Comparison of ENCODE assay signal across 31 cellular contexts in the genomic region with DNA sequence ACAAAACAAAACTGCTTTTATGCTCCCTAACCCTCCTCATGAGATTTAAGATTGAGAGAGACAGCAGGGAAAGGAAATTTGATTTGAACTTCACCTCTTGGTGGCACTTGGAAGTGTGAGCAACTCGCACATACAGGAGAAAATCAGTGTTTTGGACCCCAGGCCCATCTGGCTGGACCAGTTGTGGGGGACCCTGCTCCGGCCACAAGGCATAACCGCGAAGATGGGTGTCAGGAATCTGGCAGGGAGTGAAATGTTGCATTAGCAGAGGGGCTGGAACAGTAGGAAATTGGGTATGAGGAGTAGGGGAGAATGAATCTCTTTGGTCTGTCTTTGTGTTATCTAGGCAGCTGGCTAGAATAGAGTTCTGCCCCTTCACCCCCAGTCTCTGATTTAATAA. TPM values are rescaled to one million over a fixed set of nuclear protein-coding genes. Genes with fewer than 3 reads are reported as not detected.
"Had no signal": no experiment of that assay in that cellular context is flagged by ENCODE, and none has a peak within 500 bp of the region (broad histone marks: within the 10 kb centered on the region; RNA-seq: fewer than 3 reads in every experiment).

No MANE protein-coding gene starts in this region.

- ATAC-seq: heart right ventricle, natural killer cell, right cardiac atrium had no signal

- DNase-seq: heart right ventricle; islet precursor cell; left ventricle myocardium inferior; mesendoderm; natural killer cell; nephron progenitor cell; ovary; retina; right cardiac atrium; small intestine; stimulated activated CD4-positive, alpha-beta T cell treated with anti-CD3 and anti-CD28 coated beads, Interleukin-1b, Interleukin-23, amount 100 ng/mL, for 48 hours; stimulated activated CD4-positive, alpha-beta T cell treated with anti-CD3 and anti-CD28 coated beads, Interleukin-2, amount 100 ng/mL, for 48 hours; stimulated activated CD4-positive, alpha-beta T cell treated with anti-CD3 and anti-CD28 coated beads, Interleukin-4, amount 100 ng/mL, for 4 hours; stimulated activated naive CD4-positive, alpha-beta T cell; uterus had no signal

- H3K9ac ChIP-seq: neural progenitor cell had no signal

- H3K27ac Mint-ChIP-seq: natural killer cell; nephron progenitor cell; neural progenitor cell; stimulated activated naive CD8-positive, alpha-beta T cell treated with anti-CD3 and anti-CD28 coated beads, Interleukin-15, Interleukin-2, amounts not matched to agents 100 ng/mL and 50 ng/mL, for 24 hours; type B pancreatic cell had no signal

- H3K4me2 ChIP-seq: hepatocyte, neural progenitor cell had no signal

- H3K36me3 ChIP-seq: neural progenitor cell, ovary, prostate gland, uterus had no signal

- H3K9me3 Mint-ChIP-seq: natural killer cell; nephron progenitor cell; stimulated activated naive CD8-positive, alpha-beta T cell treated with anti-CD3 and anti-CD28 coated beads, Interleukin-15, Interleukin-2, amounts not matched to agents 100 ng/mL and 50 ng/mL, for 24 hours; type B pancreatic cell had no signal

- H3K4me3 ChIP-seq: heart right ventricle, hepatocyte, left ventricle myocardium inferior, lung, neural progenitor cell, ovary, prostate gland, sigmoid colon, suprapubic skin, thoracic aorta, tibial nerve, uterus had no signal

- H3K4me1 ChIP-seq: prostate gland, suprapubic skin, tibial nerve, uterus had no signal

- H3K27me3 Mint-ChIP-seq: stimulated activated naive CD8-positive, alpha-beta T cell treated with anti-CD3 and anti-CD28 coated beads, Interleukin-15, Interleukin-2, amounts not matched to agents 100 ng/mL and 50 ng/mL, for 24 hours had no signal

- H3K27me3 ChIP-seq: heart right ventricle, hepatocyte, neural progenitor cell, neutrophil, ovary, sigmoid colon, suprapubic skin, tibial nerve, uterus had no signal

- H3K27ac ChIP-seq: heart right ventricle, hepatocyte, left ventricle myocardium inferior, neural progenitor cell, neutrophil, ovary, prostate gland, sigmoid colon, suprapubic skin, thoracic aorta, tibial nerve, uterus had no signal

- H3K9me3 ChIP-seq: heart right ventricle, left ventricle myocardium inferior, neutrophil, ovary, prostate gland, sigmoid colon, suprapubic skin, thoracic aorta, tibial nerve, uterus had no signal

- H3K36me3 Mint-ChIP-seq: natural killer cell had no signal

- H2AFZ ChIP-seq: hepatocyte, neural progenitor cell had no signal

- H3K4me3 Mint-ChIP-seq: natural killer cell; nephron progenitor cell; neural progenitor cell; stimulated activated naive CD8-positive, alpha-beta T cell treated with anti-CD3 and anti-CD28 coated beads, Interleukin-15, Interleukin-2, amounts not matched to agents 100 ng/mL and 50 ng/mL, for 24 hours; type B pancreatic cell had no signal

RNA-seq across cellular contexts. Expression of gene CIROP, which starts 1.2 kb away (rescaled TPM):
- total RNA-seq: heart right ventricle, hepatocyte, kidney epithelial cell, left ventricle myocardium inferior, lower leg skin, lung, mucosa of gallbladder, natural killer cell, ovary, prostate gland, right cardiac atrium, subcutaneous adipose tissue, suprapubic skin, tibial nerve, ureter, uterus had no signal
- polyA plus RNA-seq: heart right ventricle, hepatocyte, lung, ovary, right cardiac atrium, sigmoid colon had no signal

RNA-seq across cellular contexts. Expression of gene CEBPE, which starts 15.5 kb away (rescaled TPM):
- total RNA-seq: hepatocyte, kidney epithelial cell, left ventricle myocardium inferior, lower leg skin, natural killer cell, ovary, prostate gland, right cardiac atrium, suprapubic skin, thoracic aorta, tibial nerve, ureter, uterus had no signal
- polyA plus RNA-seq: hepatocyte, right cardiac atrium had no signal
